ENCODE assay signal across 8 cellular contexts in the genomic region with DNA sequence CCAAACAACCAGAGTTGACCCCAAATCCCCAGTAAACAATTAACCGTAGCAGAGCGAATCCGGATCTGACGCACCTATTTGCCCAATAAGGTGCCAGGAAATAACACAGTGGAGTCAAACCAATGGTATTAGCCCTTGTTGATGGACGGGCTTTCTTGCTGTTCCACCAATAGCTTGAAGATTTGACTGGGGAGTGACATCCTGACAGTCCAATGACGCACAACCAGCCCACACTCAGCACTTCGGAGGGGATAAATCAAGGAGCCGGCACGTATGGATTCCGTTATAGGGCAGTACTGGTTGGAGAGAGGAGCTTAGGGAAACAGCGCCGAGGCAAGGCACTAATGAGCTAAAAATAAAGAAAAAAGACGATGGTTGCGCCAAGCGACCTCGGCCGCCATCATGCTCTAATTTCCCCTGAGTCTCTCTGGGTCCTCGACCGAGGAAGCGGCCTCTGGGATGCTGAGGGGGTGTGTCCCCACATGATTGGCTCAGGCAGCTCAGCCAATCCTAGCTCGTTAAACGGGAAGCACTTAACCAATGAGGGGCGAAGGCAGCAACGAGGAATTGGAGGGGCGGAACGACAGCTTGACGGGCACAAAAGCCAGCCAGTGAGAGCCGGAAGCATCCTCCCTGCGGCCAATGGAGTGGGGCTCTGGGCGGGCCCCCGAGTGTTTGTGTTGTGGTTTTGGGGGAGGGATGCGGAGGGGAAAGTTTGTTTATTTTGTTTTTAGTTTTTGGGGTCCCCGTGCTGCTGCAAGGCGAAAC. TPM values are rescaled to one million over a fixed set of nuclear protein-coding genes. Genes with fewer than 3 reads are reported as not detected.
DNase-seq lines count a peak whose midpoint lies in the region; ATAC-seq and TF ChIP-seq lines count a peak whose summit lies in the region.

No MANE protein-coding gene starts in this region.

- H3K4me2 ChIP-seq in neuronal stem cell (ENCODE audit: insufficient read depth, low read length, poor library complexity, severe bottlenecking) = peak overlapping the region; percentile 96

- no peak overlapping the region for H4K8ac ChIP-seq in neuronal stem cell (ENCODE audit: low read depth, low read length)

- no peak overlapping the region for H4K91ac ChIP-seq in neuronal stem cell (ENCODE audit: low read depth, low read length, poor library complexity)

- TF ChIP-seq POLR2A in NB4 (IDR thresholded peaks at IDR 0.05; ENCODE audit: extremely low read depth, insufficient read length) = peak; percentile 54
- TF ChIP-seq POLR2A in gastroesophageal sphincter (IDR thresholded peaks at IDR 0.05) = peak; percentile 64 to 77

- DNase-seq in GM06990 (ENCODE audit: extremely low read depth, insufficient read length) (peak; percentile 97), NB4 (ENCODE audit: low read depth) (peak; percentile 99), SK-N-DZ (ENCODE audit: low spot score) (peak; percentile 99), neuronal stem cell (ENCODE audit: low spot score) (peak; percentile 99)
- DNase-seq in activated naive CD4-positive, alpha-beta T cell treated with anti-CD3 and anti-CD28 coated beads, Interleukin-2, amount 50 U/mL, for 16 hours = peak; percentile 97

- peak overlapping the region; percentile 88 for H3K18ac ChIP-seq in neuronal stem cell (ENCODE audit: low read length)

- H2BK15ac ChIP-seq in neuronal stem cell (ENCODE audit: low read length) = no peak overlapping the region

- peaks cover 4 to 72% (median 24%) of the 10 kb centered on the region in 3 donors for H3K4me1 ChIP-seq in gastroesophageal sphincter
- H3K4me1 ChIP-seq in neuronal stem cell (ENCODE audit: control insufficient read depth in 2 of 2, insufficient read depth in 1 of 2, low read depth in 1 of 2, low read length in 2 of 2) = peaks cover 0 to 5% of the 10 kb centered on the region in 2 donors
- peaks cover 30 to 58% (median 58%) of the 10 kb centered on the region in 5 donors for H3K4me1 ChIP-seq in subcutaneous abdominal adipose tissue (ENCODE audit: control insufficient read depth in 5 of 5, insufficient read depth in 5 of 5, low read length in 5 of 5)

- H3K23ac ChIP-seq in neuronal stem cell (ENCODE audit: low read depth, low read length, poor library complexity) = no peak overlapping the region

- ATAC-seq in HG02571 (IDR thresholded peaks at IDR 0.05; ENCODE audit: unreplicated experiment) (peak; percentile 87), gastroesophageal sphincter (peak; percentile 95)

- H2BK12ac ChIP-seq in neuronal stem cell (ENCODE audit: low read length) = no peak overlapping the region

- H2AK5ac ChIP-seq in neuronal stem cell (ENCODE audit: low read depth, low read length) = no peak overlapping the region

- 0% methylated on average over 12 to 28 of the region's 34 CpGs for whole genome bisulfite sequencing in gastroesophageal sphincter (ENCODE audit: low coverage in 1 of 2), 2 donors
- WGBS in neuronal stem cell (ENCODE audit: extremely low coverage in 2 of 2, insufficient read length in 2 of 2, insufficient replicate concordance in 1 of 2), 2 donors = no CpG with 5 or more reads among the region's 34 CpGs

- no peaks in the 10 kb centered on the region for H3K9me3 ChIP-seq in gastroesophageal sphincter
- H3K9me3 ChIP-seq in neuronal stem cell (replicated peaks in 1 of 2; ENCODE audit: control insufficient read depth in 2 of 2, insufficient read depth in 1 of 2, low read depth in 1 of 2, low read length in 2 of 2) = no peaks in the 10 kb centered on the region
- no peaks in the 10 kb centered on the region for H3K9me3 ChIP-seq in subcutaneous abdominal adipose tissue (ENCODE audit: control insufficient read depth in 5 of 5, low read length in 5 of 5)

- peak overlapping the region; percentile 85 for H3K9ac ChIP-seq in neuronal stem cell (ENCODE audit: low read depth, low read length, poor library complexity)
- peak overlapping the region in 4 of 5 donors; percentile 25 to 59 (median 48) for H3K9ac ChIP-seq in subcutaneous abdominal adipose tissue (ENCODE audit: low read length in 5 of 5)

- H3K36me3 ChIP-seq in GM06990 (ENCODE audit: control insufficient read depth, insufficient read depth, low read length) (no peaks in the 10 kb centered on the region), gastroesophageal sphincter (no peaks in the 10 kb centered on the region), neuronal stem cell (replicated peaks in 1 of 2; ENCODE audit: control insufficient read depth in 2 of 2, insufficient read depth in 2 of 2, low read length in 2 of 2) (no peaks in the 10 kb centered on the region), subcutaneous abdominal adipose tissue (ENCODE audit: control insufficient read depth in 5 of 5, insufficient read depth in 5 of 5, low read length in 5 of 5) (no peaks in the 10 kb centered on the region)

- H3K4me3 ChIP-seq in GM06990 (replicated peaks; ENCODE audit: low read depth, low read length) (peak overlapping the region; percentile 93), NB4 (ENCODE audit: low read depth, low read length) (peak overlapping the region; percentile 79), gastroesophageal sphincter (peak overlapping the region; percentile 65 to 81), neuronal stem cell (ENCODE audit: low read length in 2 of 2) (peak overlapping the region; percentile 93 to 94), subcutaneous abdominal adipose tissue (ENCODE audit: low read depth in 1 of 5, low read length in 5 of 5) (peak overlapping the region; percentile 80 to 98 (median 94))

- no peak overlapping the region for H2BK5ac ChIP-seq in neuronal stem cell (ENCODE audit: low read length)

- H2BK120ac ChIP-seq in neuronal stem cell (ENCODE audit: low read depth, low read length) = no peak overlapping the region

- peak overlapping the region; percentile 89 for H2AFZ ChIP-seq in neuronal stem cell (ENCODE audit: low read length)

- H3K4ac ChIP-seq in neuronal stem cell (ENCODE audit: low read length) = no peak overlapping the region

- H3K14ac ChIP-seq in neuronal stem cell (ENCODE audit: low read length) = no peak overlapping the region

- TF ChIP-seq CTCF in GM06990 (IDR thresholded peaks at IDR 0.05; ENCODE audit: insufficient read depth, low read length, poor library complexity, severe bottlenecking) (no peak), NB4 (IDR thresholded peaks at IDR 0.05; ENCODE audit: low read depth, low read length) (no peak), gastroesophageal sphincter (IDR thresholded peaks at IDR 0.05) (no peak)

- H3K27ac ChIP-seq in gastroesophageal sphincter (peak overlapping the region; percentile 96 to 98 (median 98)), neuronal stem cell (replicated peaks; ENCODE audit: low read length) (peak overlapping the region; percentile 89), subcutaneous abdominal adipose tissue (ENCODE audit: low read depth, low read length) (peak overlapping the region; percentile 94)

- H3K27me3 ChIP-seq in GM06990 (replicated peaks; ENCODE audit: control insufficient read depth, insufficient read depth, low read length) = no peaks in the 10 kb centered on the region; the same call in 1 of the 2 replicates
- H3K27me3 ChIP-seq in gastroesophageal sphincter = peaks cover 8% of the 10 kb centered on the region
- peaks cover 0 to 18% (median 15%) of the 10 kb centered on the region in 3 experiments for H3K27me3 ChIP-seq in neuronal stem cell (ENCODE audit: control insufficient read depth in 3 of 3, insufficient read depth in 3 of 3, low read depth in 1 of 3, low read length in 3 of 3)
- no peaks in the 10 kb centered on the region for H3K27me3 ChIP-seq in subcutaneous abdominal adipose tissue (ENCODE audit: control insufficient read depth in 5 of 5, insufficient read depth in 4 of 5, low read length in 5 of 5)

- H3K79me1 ChIP-seq in neuronal stem cell (ENCODE audit: low read depth, low read length) = peaks cover 3% of the 10 kb centered on the region

- no peak for TF ChIP-seq EP300 in gastroesophageal sphincter (IDR thresholded peaks at IDR 0.05)

RNA-seq across cellular contexts. Expression of gene FAM83F, which starts 49.5 kb away (rescaled TPM):
- not detected in 2 replicates for polyA plus RNA-seq in SK-N-DZ (2014; cell fraction: cytosol; rRNA removed)
- polyA plus RNA-seq in SK-N-DZ (2014; cell fraction: nucleus; rRNA removed) = 0.01 TPM in 1 of 2 replicates, not detected in the other
- 1 to 10 TPM in 2 of 4 donors, under 1 TPM in 2; 0.46 to 4.2 (median 0.81) TPM for total RNA-seq in gastroesophageal sphincter
- polyA plus RNA-seq in neuronal stem cell (2013, experiment 1 of 2) = 0.03 TPM
- 0.04 TPM for polyA plus RNA-seq in neuronal stem cell (2013, experiment 2 of 2)

Comparison
In these comparisons a context has a peak if more than half of its experiments do, and no peak if none do; other contexts are left out.
1. Peak in every context shown above with its lines: DNase-seq, ATAC-seq, H3K4me3 ChIP-seq and H3K27ac ChIP-seq.